8 cellular contexts compared by ENCODE assay signal in genomic region chr2:73072416-73072815, GRCh38. TPM values are rescaled to one million over a fixed set of nuclear protein-coding genes. Genes with fewer than 3 reads are reported as not detected.
DNase-seq lines count a peak whose midpoint lies in the region; ATAC-seq, FAIRE-seq and TF ChIP-seq lines count a peak whose summit lies in the region.

No MANE protein-coding gene starts in this region.

- intact Hi-C loops in lower lobe of right lung (cut with DNase I), result no loop called here

- ATAC-seq in lower lobe of right lung (no peak), HG03135 (IDR thresholded peaks at IDR 0.05; ENCODE audit: unreplicated experiment) (no peak)

- H3K36me3 ChIP-seq in lower lobe of right lung (peaks cover 5% of the 10 kb centered on the region), thymus (ENCODE audit: control insufficient read depth, insufficient read depth) (no peaks in the 10 kb centered on the region)

- H3K4me3 ChIP-seq in lower lobe of right lung, result peak overlapping the region; percentile 99
- H3K4me3 ChIP-seq in thymus (ENCODE audit: low read length), result peak overlapping the region; percentile 73

- H3K9me3 Mint-ChIP-seq in activated T-cell treated with anti-CD3 and anti-CD28 coated beads, Interleukin-2, amount 50 U/mL, for 24 hours, result no peaks in the 10 kb centered on the region

- H3K27ac Mint-ChIP-seq in activated T-cell treated with anti-CD3 and anti-CD28 coated beads, Interleukin-2, amount 50 U/mL, for 24 hours, result peak overlapping the region; percentile 95

- H3K9me3 ChIP-seq in lower lobe of right lung (no peaks in the 10 kb centered on the region), thymus (ENCODE audit: control insufficient read depth) (no peaks in the 10 kb centered on the region)

- peak; percentile 25 for DNase-seq in activated T-cell treated with anti-CD3 and anti-CD28 coated beads, Interleukin-2, amount 50 U/mL, for 24 hours
- no peak for DNase-seq in activated T-cell treated with anti-CD3 and anti-CD28 coated beads for 4 hours
- no peak for DNase-seq in lower lobe of right lung
- no peak for DNase-seq in AG08396 (ENCODE audit: low spot score)
- DNase-seq in RCC 7860 (ENCODE audit: low spot score), result no peak

- H3K36me3 Mint-ChIP-seq in activated T-cell treated with anti-CD3 and anti-CD28 coated beads, Interleukin-2, amount 50 U/mL, for 24 hours (ENCODE audit: low read depth), result peaks cover 6% of the 10 kb centered on the region

- no peak for TF ChIP-seq CTCF in lower lobe of right lung (IDR thresholded peaks at IDR 0.05)

- H3K27me3 ChIP-seq in lower lobe of right lung (ENCODE audit: low read depth) (no peaks in the 10 kb centered on the region), thymus (ENCODE audit: control insufficient read depth, insufficient read depth) (no peaks in the 10 kb centered on the region)

- H3K27me3 Mint-ChIP-seq in activated T-cell treated with anti-CD3 and anti-CD28 coated beads, Interleukin-2, amount 50 U/mL, for 24 hours, result no peaks in the 10 kb centered on the region

- FAIRE-seq in RCC 7860 (lab: Jason Lieb, UNC), result no peak

- H3K4me1 Mint-ChIP-seq in activated T-cell treated with anti-CD3 and anti-CD28 coated beads, Interleukin-2, amount 50 U/mL, for 24 hours (ENCODE audit: low read depth), result peaks cover 25% of the 10 kb centered on the region

- H3K27ac ChIP-seq in angular gyrus (ENCODE audit: low read depth, low read length) (peak overlapping the region; percentile 92), lower lobe of right lung (peak overlapping the region; percentile 95), thymus (ENCODE audit: low read depth) (peak overlapping the region; percentile 82)

- H3K4me1 ChIP-seq in lower lobe of right lung (peaks cover 29% of the 10 kb centered on the region), thymus (ENCODE audit: control insufficient read depth, insufficient read depth, low read length) (peaks cover 14% of the 10 kb centered on the region)

- H3K4me3 Mint-ChIP-seq in activated T-cell treated with anti-CD3 and anti-CD28 coated beads, Interleukin-2, amount 50 U/mL, for 24 hours, result peak overlapping the region; percentile 89

- WGBS in thymus, result 98% methylated on average over 1 of the region's 1 CpG

RNA-seq across cellular contexts. Expression of gene SFXN5, which starts 0.9 kb away (rescaled TPM):
- total RNA-seq in lower lobe of right lung, result 15.4 TPM
- polyA plus RNA-seq in thymus, result 6.2 TPM

RNA-seq across cellular contexts. Expression of gene RAB11FIP5, which starts 40.3 kb away (rescaled TPM):
- total RNA-seq in lower lobe of right lung, result 20.6 TPM
- polyA plus RNA-seq in thymus, result 3.8 TPM
